Comparison of ENCODE assay signal across 15 cellular contexts in the genomic region with DNA sequence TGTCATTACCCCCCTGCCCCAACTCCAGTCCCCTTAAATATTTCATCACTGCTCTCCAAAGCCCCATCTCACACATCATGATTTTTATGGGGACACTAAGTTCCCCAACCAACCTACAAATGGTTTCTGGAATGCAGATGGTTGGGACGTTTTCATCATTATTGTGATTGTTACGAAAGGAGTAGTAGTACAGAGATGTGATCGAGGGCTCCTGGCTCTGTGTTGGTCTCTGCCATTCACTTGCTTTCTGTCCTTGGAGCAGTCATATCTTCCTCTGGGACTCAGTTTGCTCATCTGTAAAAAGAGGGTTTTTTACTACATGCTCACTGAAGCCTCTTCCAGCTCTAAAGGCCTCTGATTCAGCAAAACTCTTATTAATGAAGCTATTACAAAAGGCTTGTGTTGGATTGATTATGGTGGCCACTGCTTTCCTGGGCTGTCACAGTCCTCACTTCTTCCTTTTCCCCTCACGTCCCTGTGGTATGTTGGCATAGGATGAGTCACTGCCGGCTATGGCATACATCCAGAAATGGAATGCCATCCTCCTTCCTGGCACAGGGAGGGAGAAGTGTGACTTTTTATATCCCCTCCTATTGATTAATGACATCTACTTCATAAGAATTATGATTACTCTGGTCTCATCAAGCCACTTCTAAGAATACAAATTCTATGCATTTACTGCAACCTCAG.
DNase-seq lines count a peak whose midpoint lies in the region; ATAC-seq, FAIRE-seq and TF ChIP-seq lines count a peak whose summit lies in the region.
"Had no signal": no experiment of that assay in that cellular context is flagged by ENCODE, and none has a peak within 500 bp of the region (broad histone marks: within the 10 kb centered on the region; RNA-seq: fewer than 3 reads in every experiment).

No MANE protein-coding gene starts in this region.

- H3K4me3 ChIP-seq in SJCRH30: no peak overlapping the region
- H3K4me3 ChIP-seq: neural progenitor cell, smooth muscle cell, suprapubic skin had no signal

- CTCF ChIA-PET in RWPE1 (lab: Yijun Ruan, JAX): interaction anchor here (0.6 kb wide), 1 partner anchor 27 kb away, joined by 6 read pairs; no protein-coding TSS in a partner anchor

- no peak for ATAC-seq in GM21447 (IDR thresholded peaks at IDR 0.05; ENCODE audit: unreplicated experiment)
- ATAC-seq in left colon: no peak
- ATAC-seq: left lobe of liver had no signal

- peaks cover 5% of the 10 kb centered on the region; the same call in 1 of the 2 replicates for H3K27me3 ChIP-seq in SJCRH30
- H3K27me3 ChIP-seq: brain microvascular endothelial cell, neural progenitor cell, suprapubic skin had no signal

- DNase-seq in HPDE6-E6E7 (ENCODE audit: extremely low spot score) (peak; percentile 15), RWPE1 (ENCODE audit: low spot score) (peak; percentile 68), epithelial cell of prostate (ENCODE audit: low read depth, low spot score) (no peak), urothelium cell line (ENCODE audit: low spot score) (peak; percentile 74), SJCRH30 (no peak), left colon (no peak)
- DNase-seq: activated CD4-positive, alpha-beta T cell treated with anti-CD3 and anti-CD28 coated beads, Interleukin-2, amount 50 U/mL, for 48 hours; brain microvascular endothelial cell; CD8-positive, alpha-beta memory T cell; Kasumi-1 had no signal

- no peaks in the 10 kb centered on the region; the same call in 1 of the 2 replicates for H3K4me1 ChIP-seq in SJCRH30
- H3K4me1 ChIP-seq: neural progenitor cell, suprapubic skin had no signal

- no peaks in the 10 kb centered on the region for H3K9me3 ChIP-seq in SJCRH30 (replicated peaks)
- H3K9me3 ChIP-seq: suprapubic skin had no signal

- POLR2A ChIA-PET in RWPE1 (lab: Yijun Ruan, JAX; ENCODE audit: low non-redundant PET): no interaction called here

- no peak for FAIRE-seq in urothelium cell line (lab: Jason Lieb, UNC)

- no peaks in the 10 kb centered on the region for H3K36me3 ChIP-seq in SJCRH30
- H3K36me3 ChIP-seq: brain microvascular endothelial cell, neural progenitor cell, suprapubic skin had no signal

- H3K27ac ChIP-seq in RWPE1 (no peak overlapping the region), epithelial cell of prostate (peak overlapping the region; percentile 73), SJCRH30 (no peak overlapping the region)
- H3K27ac ChIP-seq: brain microvascular endothelial cell, neural progenitor cell, suprapubic skin had no signal

- no peak for TF ChIP-seq CTCF in RWPE1 (conservative IDR thresholded peaks at IDR 0.05; ENCODE audit: low read depth)

- intact Hi-C loops in left colon (cut with DNase I, micrococcal nuclease): no loop called here

Comparison
In these comparisons a context has a peak if more than half of its experiments do, and no peak if none do; other contexts are left out.
1. DNase-seq: peak in HPDE6-E6E7 (single experiment), RWPE1 (single experiment) and urothelium cell line (single experiment); none in epithelial cell of prostate (single experiment), SJCRH30 (0 of 2) and left colon (0 of 2).